8 cellular contexts compared by ENCODE assay signal in genomic region chr5:139560752-139561654, GRCh38. TPM values are rescaled to one million over a fixed set of nuclear protein-coding genes. Genes with fewer than 3 reads are reported as not detected.
DNase-seq lines count a peak whose midpoint lies in the region; ATAC-seq and TF ChIP-seq lines count a peak whose summit lies in the region.

UBE2D2 (plus strand) TSS chr5:139561339; CDS start chr5:139561792, 453 bp downstream.

- CTCF ChIA-PET in SK-N-SH (lab: Yijun Ruan, JAX), result interaction anchor here (0.7 to 6.9 kb wide), 8 partner anchors 14 to 204 kb away, joined by 3 to 48 read pairs (median 3); no protein-coding TSS in a partner anchor

- 0 out of 4 replicates have a peak, but pooled peaks of 1 of the 2 experiments have one; percentile 9 for TF ChIP-seq EP300 in SK-N-SH (IDR thresholded peaks at IDR 0.05; ENCODE audit: borderline replicate concordance in 1 of 2, low read depth in 1 of 2, low read length in 1 of 2)

- peaks cover 4% of the 10 kb centered on the region for H3F3A ChIP-seq in SK-N-SH (replicated peaks; ENCODE audit: insufficient read depth)

- no peaks in the 10 kb centered on the region for H3K27me3 ChIP-seq in SK-N-SH (ENCODE audit: insufficient read depth)

- H2AFZ ChIP-seq in SK-N-SH (ENCODE audit: low read depth), result peak within 1 kb of the TSS; percentile 80

- POLR2A ChIA-PET in SK-N-SH (lab: Yijun Ruan, JAX), result interaction anchor here (0.5 to 1.7 kb wide), 14 partner anchors 9 to 219 kb away, joined by 3 to 8 read pairs (median 4); partner anchors contain the start of genes CXXC5, DNAJC18 and SPATA24

- H4K20me1 ChIP-seq in SK-N-SH (ENCODE audit: insufficient read depth), result peaks cover 43% of the 10 kb centered on the region

- TF ChIP-seq CTCF in SK-N-SH (IDR thresholded peaks at IDR 0.05), result no peak

- H3K36me3 ChIP-seq in SK-N-SH (replicated peaks in 1 of 2; ENCODE audit: control insufficient read depth in 1 of 2, insufficient read depth in 2 of 2, low read length in 1 of 2), result peaks cover 7 to 11% of the 10 kb centered on the region in 2 experiments

- peaks cover 11 to 20% of the 10 kb centered on the region in 2 experiments; a peak in 3 of 4 replicates for H3K4me1 ChIP-seq in SK-N-SH (ENCODE audit: control insufficient read depth in 1 of 2, insufficient read depth in 2 of 2, low read depth in 1 of 2, low read length in 1 of 2)

- ATAC-seq in HG02588 (IDR thresholded peaks at IDR 0.05; ENCODE audit: unreplicated experiment), result peak; percentile 82

- H3K9ac ChIP-seq in SK-N-SH, result peak within 1 kb of the TSS; percentile 98

- H3K4me2 ChIP-seq in SK-N-SH, result peak within 1 kb of the TSS; percentile 78

- peak; percentile 89 for DNase-seq in NCI-H1092 (lab: John Stamatoyannopoulos, UW)
- DNase-seq in SK-N-SH, result peak; percentile 99
- peak; percentile 97 for DNase-seq in activated naive CD4-positive, alpha-beta T cell treated with anti-CD3 and anti-CD28 coated beads, Interleukin-2, amount 50 U/mL, for 16 hours
- DNase-seq in germinal center (ENCODE audit: low spot score), result peak; percentile 95
- DNase-seq in non-pigmented ciliary epithelial cell (ENCODE audit: low read depth), result peak; percentile 87
- DNase-seq in substantia nigra (lab: John Stamatoyannopoulos, UW), result peak; percentile 69 to 98 (median 91)

- H3K27ac ChIP-seq in SK-N-SH (ENCODE audit: low read depth in 2 of 2, low read length in 1 of 2) (peak within 1 kb of the TSS; percentile 87 to 88), substantia nigra (ENCODE audit: low read depth, low read length, poor library complexity, severe bottlenecking) (peak within 1 kb of the TSS; percentile 91)

- TF ChIP-seq RAD21 in SK-N-SH (IDR thresholded peaks at IDR 0.05; ENCODE audit: low read length), result no peak

- H3K4me3 ChIP-seq in GM08714 (ENCODE audit: low read length) (peak within 1 kb of the TSS; percentile 99), SK-N-SH (ENCODE audit: low read depth in 2 of 2, low read length in 1 of 2) (peak within 1 kb of the TSS; percentile 69 to 73)

- H3K79me2 ChIP-seq in SK-N-SH (ENCODE audit: insufficient read depth), result peaks cover 47% of the 10 kb centered on the region

- H3K9me2 ChIP-seq in SK-N-SH, result no peaks in the 10 kb centered on the region

- WGBS in SK-N-SH (ENCODE audit: low lambda C conversion rate), result 2% methylated on average over 37 of the region's 89 CpGs

- H3K9me3 ChIP-seq in SK-N-SH, result no peaks in the 10 kb centered on the region

TF ChIP-seq in SK-N-SH, 30 proteins besides CTCF, POLR2A, EP300 and RAD21:
- peak; percentile 97 for TF ChIP-seq ZBTB33 (IDR thresholded peaks at IDR 0.05; ENCODE audit: borderline replicate concordance, low read depth)
- TF ChIP-seq JUND (IDR thresholded peaks at IDR 0.05), result no peak
- peak; percentile 64 for TF ChIP-seq TAF1 (IDR thresholded peaks at IDR 0.05; ENCODE audit: borderline replicate concordance, low read depth, low read length)
- TF ChIP-seq YY1 (IDR thresholded peaks at IDR 0.05; ENCODE audit: low read depth), result no peak; the same call in 1 of the 2 replicates
- TF ChIP-seq POLR2AphosphoS5 (IDR thresholded peaks at IDR 0.05; ENCODE audit: low read depth, low read length), result peak; percentile 90
- peak; percentile 56 for TF ChIP-seq PBX3 (IDR thresholded peaks at IDR 0.05)
- peak; percentile 90 for TF ChIP-seq MXI1 (IDR thresholded peaks at IDR 0.05; ENCODE audit: low read depth, low read length)
- TF ChIP-seq CHD2 (IDR thresholded peaks at IDR 0.05; ENCODE audit: low read length, partially characterized antibody), result peak; percentile 99
- TF ChIP-seq MAX (IDR thresholded peaks at IDR 0.05; ENCODE audit: low read depth), result peak; percentile 91
- peak; percentile 78; the same call in 1 of the 2 replicates for TF ChIP-seq SIN3A (IDR thresholded peaks at IDR 0.05; ENCODE audit: borderline replicate concordance, low read depth, low read length)
- TF ChIP-seq RFX5 (IDR thresholded peaks at IDR 0.05; ENCODE audit: low read length), result no peak
- TF ChIP-seq MEF2A (IDR thresholded peaks at IDR 0.05; ENCODE audit: borderline replicate concordance, low read depth), result no peak
- TF ChIP-seq FOXJ3 (CRISPR knock-in tag; IDR thresholded peaks at IDR 0.05), result no peak
TF ChIP-seq in SK-N-SH: peak in this region for 8.

RNA-seq across cellular contexts. Expression of gene UBE2D2, which starts in this region (rescaled TPM):
- 22.8 and 24.5 TPM in 2 replicates for polyA plus RNA-seq in SK-N-SH (2012; rRNA removed)
- 37.4 and 56.8 TPM in 2 replicates for polyA plus RNA-seq in SK-N-SH (2012; cell fraction: cytosol; rRNA removed)
- polyA plus RNA-seq in SK-N-SH (2012; cell fraction: nucleus; rRNA removed), result 17.7 and 24.5 TPM in 2 replicates

Comparison
In these comparisons a context has a peak if more than half of its experiments do, and no peak if none do; other contexts are left out.
1. Peak in every context shown above with its lines: DNase-seq, ATAC-seq, H3K4me3 ChIP-seq and H3K27ac ChIP-seq.